In the genomic region with DNA sequence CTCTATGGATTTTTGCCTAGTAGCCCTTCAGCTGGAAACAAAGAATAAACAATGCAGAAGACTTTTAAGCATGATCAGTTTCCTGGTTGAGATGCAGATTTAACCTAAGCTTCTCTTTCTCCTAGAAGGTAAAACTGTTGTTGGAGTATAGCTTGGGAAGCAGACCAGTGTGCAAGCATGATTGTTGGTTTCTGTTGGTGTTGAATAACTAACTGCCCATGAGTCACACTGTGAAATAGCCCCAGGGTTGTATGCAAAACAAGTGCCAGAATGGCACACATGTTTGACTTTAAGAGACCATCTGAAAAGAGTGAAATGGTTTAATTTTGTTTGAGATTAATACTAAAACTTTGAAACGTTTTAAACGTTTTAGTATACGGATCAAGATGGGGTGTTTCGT, we compare ENCODE assay signal across 11 cellular contexts.
A peak's percentile ranks its signal among the peaks of the same experiment; 100 is the strongest.
DNase-seq lines count a peak whose midpoint lies in the region; ATAC-seq and TF ChIP-seq lines count a peak whose summit lies in the region.
"Had no signal": no experiment of that assay in that cellular context is flagged by ENCODE, and none has a peak within 500 bp of the region (broad histone marks: within the 10 kb centered on the region; RNA-seq: fewer than 3 reads in every experiment).

No MANE protein-coding gene starts in this region.

- WGBS in psoas muscle, 3 donors, result 71 to 84% (median 81%) methylated on average over 4 of the region's 4 CpGs

- no peaks in the 10 kb centered on the region for H3K9me3 ChIP-seq in left ventricle myocardium inferior (replicated peaks)
- H3K9me3 ChIP-seq in psoas muscle, result no peaks in the 10 kb centered on the region

- no peak overlapping the region for H3K4me3 ChIP-seq in epithelial cell of esophagus (ENCODE audit: low read length)
- no peak overlapping the region for H3K4me3 ChIP-seq in left ventricle myocardium inferior
- no peak overlapping the region for H3K4me3 ChIP-seq in psoas muscle

- peak; percentile 21 for DNase-seq in NCI-H748 (lab: John Stamatoyannopoulos, UW; ENCODE audit: unreplicated experiment)
- no peak for DNase-seq in NCI-H748 treated with DMSO at 0.1 percent for 48 hours (lab: John Stamatoyannopoulos, UW)
- DNase-seq in NCI-H460 (ENCODE audit: extremely low read depth, low read depth), result peak; percentile 23
- DNase-seq in epithelial cell of esophagus (ENCODE audit: low read depth), result peak; percentile 86
- peak; percentile 29 for DNase-seq in stromal cell of bone marrow (ENCODE audit: low read depth)
- DNase-seq in COR-L47 (lab: John Stamatoyannopoulos, UW), result no peak
- no peak for DNase-seq in left ventricle myocardium inferior
- DNase-seq in psoas muscle, result no peak
- DNase-seq: activated T-cell treated with anti-CD3 and anti-CD28 coated beads, Interleukin-2, amount 50 U/mL, for 48 hours; Kasumi-1; stimulated activated CD4-positive, alpha-beta T cell treated with anti-CD3 and anti-CD28 coated beads, Interleukin-12 subunit alpha, Interleukin-12 subunit beta, amount 100 ng/mL, for 4 hours had no signal

- H3K4me1 ChIP-seq in left ventricle myocardium inferior, result peaks cover 23% of the 10 kb centered on the region
- no peaks in the 10 kb centered on the region for H3K4me1 ChIP-seq in psoas muscle

- H3K27me3 ChIP-seq in left ventricle myocardium inferior (ENCODE audit: low read depth), result no peaks in the 10 kb centered on the region
- H3K27me3 ChIP-seq in psoas muscle (ENCODE audit: insufficient read depth in 3 of 3, low read length in 2 of 3), result no peaks in the 10 kb centered on the region

- H3K36me3 ChIP-seq in left ventricle myocardium inferior, result no peaks in the 10 kb centered on the region
- H3K36me3 ChIP-seq in psoas muscle (ENCODE audit: insufficient read depth in 1 of 2, low read depth in 1 of 2), result no peaks in the 10 kb centered on the region

- ATAC-seq in psoas muscle, result no peak

- intact Hi-C loops in left ventricle myocardium inferior (cut with micrococcal nuclease), result no loop called here
- intact Hi-C loops in psoas muscle (cut with DNase I), result loop anchor here in 1 of 2 donors (10.0 kb wide), 1 partner anchor 1472 kb away; no protein-coding TSS in a partner anchor

- H3K27ac ChIP-seq in left ventricle myocardium inferior (replicated peaks) (no peak overlapping the region), psoas muscle (no peak overlapping the region)

- TF ChIP-seq CTCF in epithelial cell of esophagus (IDR thresholded peaks at IDR 0.05; ENCODE audit: insufficient read depth, low read depth, low read length, missing control alignments) (no peak), left ventricle myocardium inferior (IDR thresholded peaks at IDR 0.05; ENCODE audit: borderline replicate concordance) (no peak), psoas muscle (IDR thresholded peaks at IDR 0.05) (no peak)

Comparison
In these comparisons a context has a peak if more than half of its experiments do, and no peak if none do; other contexts are left out.
1. DNase-seq: peak in NCI-H748 (single experiment), NCI-H460 (single experiment), epithelial cell of esophagus (single experiment) and stromal cell of bone marrow (single experiment); none in NCI-H748 treated with DMSO at 0.1 percent for 48 hours (single experiment), COR-L47 (single experiment), left ventricle myocardium inferior (single experiment) and psoas muscle (0 of 2).